In the genomic region with DNA sequence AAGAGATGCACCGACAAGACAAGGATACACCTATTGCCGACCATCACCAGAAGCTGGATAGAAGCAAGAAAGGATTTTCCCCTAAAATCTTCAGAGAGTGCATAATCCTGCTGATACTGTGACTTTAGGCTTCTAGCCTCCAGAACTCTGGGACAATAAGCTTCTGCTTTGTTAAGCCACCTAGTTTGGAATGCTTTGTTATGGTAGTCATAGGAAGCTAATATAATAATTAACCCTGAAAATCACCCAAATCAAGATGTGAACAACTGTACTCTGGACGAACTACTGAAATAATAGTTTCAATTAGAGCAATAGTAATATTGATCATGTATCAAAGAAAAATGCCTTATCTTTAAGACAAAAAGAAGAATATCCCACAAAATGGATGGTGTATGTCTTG, we compare ENCODE assay signal across 23 cellular contexts.
DNase-seq lines count a peak whose midpoint lies in the region; ATAC-seq, FAIRE-seq and TF ChIP-seq lines count a peak whose summit lies in the region.
"Had no signal": no experiment of that assay in that cellular context is flagged by ENCODE, and none has a peak within 500 bp of the region (broad histone marks: within the 10 kb centered on the region; RNA-seq: fewer than 3 reads in every experiment).

No MANE protein-coding gene starts in this region.

- TF ChIP-seq CTCF in epithelial cell of proximal tubule (conservative IDR thresholded peaks at IDR 0.05; ENCODE audit: low read depth, low read length), result no peak

- no peak for ATAC-seq in HG03521 (IDR thresholded peaks at IDR 0.05; ENCODE audit: unreplicated experiment)
- ATAC-seq in GM19324 (IDR thresholded peaks at IDR 0.05; ENCODE audit: low FRiP score, unreplicated experiment), result no peak
- ATAC-seq: CD8-positive, alpha-beta T cell; HCT116 had no signal

- H3K4me3 ChIP-seq in epithelial cell of proximal tubule (ENCODE audit: low read depth, low read length), result no peak overlapping the region
- H3K4me3 ChIP-seq: BLaER1, GM23248 had no signal

- no peak for TF ChIP-seq POLR2A in H54 (IDR thresholded peaks at IDR 0.05; ENCODE audit: low read depth, low read length)

- peak; percentile 42 for DNase-seq in ACHN
- DNase-seq in H54 (ENCODE audit: insufficient read length, low spot score), result no peak
- peak; percentile 45 for DNase-seq in epithelial cell of proximal tubule (ENCODE audit: low read depth)
- peak; percentile 76 for DNase-seq in kidney tubule cell (ENCODE audit: low spot score)
- no peak for DNase-seq in putamen (ENCODE audit: low spot score)
- no peak for DNase-seq in stimulated activated CD8-positive, alpha-beta memory T cell treated with anti-CD3 and anti-CD28 coated beads, Interleukin-4, amount 100 ng/mL, for 48 hours
- DNase-seq: 8988T; Caco-2; CD4-positive, CD25-positive, alpha-beta regulatory T cell; CD8-positive, alpha-beta T cell; DMS 273 treated with DMSO at 0.1 percent for 48 hours; DMS79; GF-D8; GM23248; H9 had no signal

- in situ Hi-C loops in ACHN (cut with HindIII; ENCODE audit: low pct_ligation_motif_present, low pct_unique_long_range_greater_than_20kb, low sequenced_read_pairs), result no loop called here

- peak; percentile 75 for FAIRE-seq in H54 (lab: Jason Lieb, UNC)
- FAIRE-seq: D721Med, GM12891, GM18507, H1 had no signal

Comparison
In these comparisons a context has a peak if more than half of its experiments do, and no peak if none do; other contexts are left out.
1. DNase-seq: peak in ACHN (single experiment), epithelial cell of proximal tubule (single experiment) and kidney tubule cell (single experiment); none in H54 (single experiment), putamen (single experiment) and stimulated activated CD8-positive, alpha-beta memory T cell treated with anti-CD3 and anti-CD28 coated beads, Interleukin-4, amount 100 ng/mL, for 48 hours (single experiment).